ENCODE assay signal across 25 cellular contexts in the genomic region with DNA sequence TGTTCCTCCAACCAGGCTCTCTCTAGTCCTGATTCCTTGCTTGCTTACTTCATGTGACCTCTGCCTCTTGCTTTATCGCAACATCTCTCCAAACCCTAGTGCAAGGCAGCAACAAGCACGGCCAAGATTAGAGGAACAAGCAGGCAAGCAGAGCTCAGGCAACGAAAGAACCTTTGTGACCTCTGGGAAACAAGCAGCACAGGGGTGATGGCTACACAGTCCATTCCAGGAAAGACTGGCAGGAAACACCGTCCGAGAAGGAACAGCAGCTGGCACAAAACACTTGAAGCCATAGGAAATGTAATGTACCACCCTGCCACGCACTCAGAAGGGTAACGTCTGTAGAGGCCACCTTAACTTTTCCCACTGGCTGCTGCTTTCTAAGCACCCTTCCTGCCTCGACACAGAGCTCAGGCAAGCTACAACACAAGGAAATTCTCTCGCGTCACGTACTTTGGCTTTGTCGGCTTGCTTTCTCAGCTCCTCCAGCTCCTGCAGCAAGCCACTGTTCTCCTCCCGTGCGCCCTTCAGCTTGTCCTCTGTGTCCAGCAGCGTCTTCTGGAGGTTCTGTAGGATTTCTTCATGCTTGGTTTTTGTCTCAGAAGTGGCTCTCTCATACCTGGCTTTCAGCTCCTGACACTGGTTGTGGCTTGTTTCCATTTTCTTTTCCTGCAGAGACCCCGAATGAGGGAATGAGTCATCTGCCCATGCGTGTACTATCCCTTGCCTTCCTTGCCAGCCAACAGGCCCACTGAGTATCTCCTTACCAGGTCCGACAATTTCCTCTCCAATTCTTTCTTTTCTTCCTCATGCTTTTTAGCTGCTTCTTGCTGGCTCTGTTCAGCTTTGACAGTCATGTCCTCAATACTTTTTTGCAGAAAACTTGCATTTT.
DNase-seq lines count a peak whose midpoint lies in the region; ATAC-seq and TF ChIP-seq lines count a peak whose summit lies in the region.
"Had no signal": no experiment of that assay in that cellular context is flagged by ENCODE, and none has a peak within 500 bp of the region (broad histone marks: within the 10 kb centered on the region; RNA-seq: fewer than 3 reads in every experiment).

No MANE protein-coding gene starts in this region.

- H3K4me1 ChIP-seq in CD8-positive, alpha-beta T cell (ENCODE audit: insufficient read depth, low read length) = peaks cover 13% of the 10 kb centered on the region
- H3K4me1 ChIP-seq: colonic mucosa, lower lobe of right lung, upper lobe of right lung had no signal

- H3K27ac ChIP-seq in CD8-positive, alpha-beta T cell (ENCODE audit: low read depth, low read length) = no peak overlapping the region
- H3K27ac ChIP-seq: 22Rv1, colonic mucosa, lower lobe of right lung, psoas muscle, upper lobe of right lung, VCaP had no signal

- peak overlapping the region; percentile 83 for H3K27ac Mint-ChIP-seq in T-helper 1 cell treated with Interleukin-12 subunit alpha and Interleukin-12 subunit beta and Interleukin-4 antibody, amounts not matched to agents 30 μg/mL and 1 μg/mL, for 36 hours
- H3K27ac Mint-ChIP-seq in CD8-positive, alpha-beta T cell = peak overlapping the region; percentile 80
- H3K27ac Mint-ChIP-seq in activated T-helper 17 cell treated with anti-CD3 and anti-CD28 coated beads, Interleukin-2, amount 50 U/mL, for 72 hours = peak overlapping the region; percentile 44
- H3K27ac Mint-ChIP-seq: HFFc6; natural killer cell; stimulated activated naive B cell treated with anti-CD40 and anti-IgM and Interleukin-4, amounts not matched to agents 10 μg/mL and 1 μg/mL and 100 μg/mL, for 72 hours had no signal

- H3K27me3 ChIP-seq in CD8-positive, alpha-beta T cell (ENCODE audit: insufficient read depth, low read length) = no peaks in the 10 kb centered on the region
- H3K27me3 ChIP-seq: colonic mucosa, upper lobe of right lung had no signal

- CTCF ChIA-PET in CD8-positive, alpha-beta T cell (lab: Charles Lee) = interaction anchor here (0.8 to 1.2 kb wide), 2 partner anchors 27 to 72 kb away, joined by 3 read pairs; no protein-coding TSS in a partner anchor

- H3K36me3 Mint-ChIP-seq in T-helper 1 cell treated with Interleukin-12 subunit alpha and Interleukin-12 subunit beta and Interleukin-4 antibody, amounts not matched to agents 30 μg/mL and 1 μg/mL, for 36 hours (ENCODE audit: low read depth) = peaks cover 21% of the 10 kb centered on the region
- H3K36me3 Mint-ChIP-seq in CD8-positive, alpha-beta T cell = peaks cover 40% of the 10 kb centered on the region
- H3K36me3 Mint-ChIP-seq in activated T-helper 17 cell treated with anti-CD3 and anti-CD28 coated beads, Interleukin-2, amount 50 U/mL, for 72 hours (ENCODE audit: low read depth) = peaks cover 73% of the 10 kb centered on the region

- peaks cover 22% of the 10 kb centered on the region for H3K36me3 ChIP-seq in CD8-positive, alpha-beta T cell (ENCODE audit: insufficient read depth, low read length)

- H3K4me3 Mint-ChIP-seq in T-helper 1 cell treated with Interleukin-12 subunit alpha and Interleukin-12 subunit beta and Interleukin-4 antibody, amounts not matched to agents 30 μg/mL and 1 μg/mL, for 36 hours = peak overlapping the region; percentile 20
- no peak overlapping the region for H3K4me3 Mint-ChIP-seq in CD8-positive, alpha-beta T cell
- H3K4me3 Mint-ChIP-seq in activated T-helper 17 cell treated with anti-CD3 and anti-CD28 coated beads, Interleukin-2, amount 50 U/mL, for 72 hours = no peak overlapping the region
- H3K4me3 Mint-ChIP-seq: CD14-positive monocyte; HFFc6; IgD-negative memory B cell; natural killer cell; stimulated activated naive B cell treated with anti-CD40 and anti-IgM and Interleukin-4, amounts not matched to agents 10 μg/mL and 1 μg/mL and 100 μg/mL, for 72 hours had no signal

- H3K9me3 Mint-ChIP-seq in T-helper 1 cell treated with Interleukin-12 subunit alpha and Interleukin-12 subunit beta and Interleukin-4 antibody, amounts not matched to agents 30 μg/mL and 1 μg/mL, for 36 hours = no peaks in the 10 kb centered on the region
- no peaks in the 10 kb centered on the region for H3K9me3 Mint-ChIP-seq in CD8-positive, alpha-beta T cell
- H3K9me3 Mint-ChIP-seq in activated T-helper 17 cell treated with anti-CD3 and anti-CD28 coated beads, Interleukin-2, amount 50 U/mL, for 72 hours = no peaks in the 10 kb centered on the region
- H3K9me3 Mint-ChIP-seq: CD14-positive monocyte; HFFc6; IgD-negative memory B cell; natural killer cell; stimulated activated naive B cell treated with anti-CD40 and anti-IgM and Interleukin-4, amounts not matched to agents 10 μg/mL and 1 μg/mL and 100 μg/mL, for 72 hours had no signal

- intact Hi-C loops in CD8-positive, alpha-beta T cell (cut with DNase I, micrococcal nuclease) = no loop called here

- no peaks in the 10 kb centered on the region for H3K27me3 Mint-ChIP-seq in T-helper 1 cell treated with Interleukin-12 subunit alpha and Interleukin-12 subunit beta and Interleukin-4 antibody, amounts not matched to agents 30 μg/mL and 1 μg/mL, for 36 hours (ENCODE audit: low read depth)
- H3K27me3 Mint-ChIP-seq in CD8-positive, alpha-beta T cell (ENCODE audit: low read depth) = no peaks in the 10 kb centered on the region
- no peaks in the 10 kb centered on the region for H3K27me3 Mint-ChIP-seq in activated T-helper 17 cell treated with anti-CD3 and anti-CD28 coated beads, Interleukin-2, amount 50 U/mL, for 72 hours
- H3K27me3 Mint-ChIP-seq: IgD-negative memory B cell; stimulated activated naive B cell treated with anti-CD40 and anti-IgM and Interleukin-4, amounts not matched to agents 10 μg/mL and 1 μg/mL and 100 μg/mL, for 72 hours had no signal

- H3K4me1 Mint-ChIP-seq in T-helper 1 cell treated with Interleukin-12 subunit alpha and Interleukin-12 subunit beta and Interleukin-4 antibody, amounts not matched to agents 30 μg/mL and 1 μg/mL, for 36 hours (ENCODE audit: low read depth) = peaks cover 21% of the 10 kb centered on the region
- H3K4me1 Mint-ChIP-seq in CD8-positive, alpha-beta T cell (ENCODE audit: low read depth) = peaks cover 21% of the 10 kb centered on the region
- H3K4me1 Mint-ChIP-seq in activated T-helper 17 cell treated with anti-CD3 and anti-CD28 coated beads, Interleukin-2, amount 50 U/mL, for 72 hours = peaks cover 21% of the 10 kb centered on the region
- H3K4me1 Mint-ChIP-seq: CD14-positive monocyte; IgD-negative memory B cell; stimulated activated naive B cell treated with anti-CD40 and anti-IgM and Interleukin-4, amounts not matched to agents 10 μg/mL and 1 μg/mL and 100 μg/mL, for 72 hours had no signal

- H3K9me3 ChIP-seq in CD8-positive, alpha-beta T cell (ENCODE audit: low read length) = no peaks in the 10 kb centered on the region
- H3K9me3 ChIP-seq: colonic mucosa, lower lobe of right lung, psoas muscle, upper lobe of right lung had no signal

- no peak overlapping the region for H3K4me3 ChIP-seq in CD8-positive, alpha-beta T cell (ENCODE audit: low read depth, low read length)
- H3K4me3 ChIP-seq: colonic mucosa, lower lobe of right lung, psoas muscle, upper lobe of right lung had no signal

- no peak for TF ChIP-seq CTCF in CD8-positive, alpha-beta T cell (IDR thresholded peaks at IDR 0.05)

- POLR2A ChIA-PET in CD8-positive, alpha-beta T cell (lab: Charles Lee) = interaction anchor here (0.9 kb wide), 1 partner anchor 14 kb away, joined by 3 read pairs; no protein-coding TSS in a partner anchor

- no peak for DNase-seq in T-helper 1 cell
- DNase-seq in CD8-positive, alpha-beta T cell = no peak
- DNase-seq in lung microvascular endothelial cell (ENCODE audit: low read depth in 2 of 2) = peak; percentile 20 to 79
- no peak for DNase-seq in DMS114 treated with DMSO at 0.1 percent for 48 hours (lab: John Stamatoyannopoulos, UW; ENCODE audit: unreplicated experiment)
- no peak for DNase-seq in iPS-NIHi11 (ENCODE audit: low spot score)
- DNase-seq: activated CD8-positive, alpha-beta memory T cell treated with anti-CD3 and anti-CD28 coated beads, Interleukin-2, amount 50 U/mL, for 4 hours; colonic mucosa; DND-41; HFFc6; lower lobe of right lung; natural killer cell; NCI-H1048; NCI-H524 treated with DMSO at 0.1 percent for 48 hours; psoas muscle; stimulated activated CD4-positive, alpha-beta T cell treated with anti-CD3 and anti-CD28 coated beads, Interleukin-12 subunit alpha, Interleukin-12 subunit beta, amount 100 ng/mL, for 4 hours; stimulated activated naive B cell treated with anti-CD40 and anti-IgM and Interleukin-4, amounts not matched to agents 10 μg/mL and 1 μg/mL and 100 μg/mL, for 72 hours; upper lobe of right lung had no signal

- no peak for ATAC-seq in CD8-positive, alpha-beta T cell
- no peak for ATAC-seq in activated T-helper 17 cell treated with anti-CD3 and anti-CD28 coated beads, Interleukin-2, amount 50 U/mL, for 72 hours (replicated peaks)
- no peak for ATAC-seq in HG03039 (IDR thresholded peaks at IDR 0.05; ENCODE audit: unreplicated experiment)
- ATAC-seq: natural killer cell; SK-N-SH treated with all-trans-retinoic acid at 6 μM for 48 hours; stimulated activated naive B cell treated with anti-CD40 and anti-IgM and Interleukin-4, amounts not matched to agents 10 μg/mL and 1 μg/mL and 100 μg/mL, for 72 hours; upper lobe of right lung had no signal

Comparison
In these comparisons a context has a peak if more than half of its experiments do, and no peak if none do; other contexts are left out.
1. DNase-seq: peak in lung microvascular endothelial cell (2 of 2); none in T-helper 1 cell (0 of 5), CD8-positive, alpha-beta T cell (0 of 7), DMS114 treated with DMSO at 0.1 percent for 48 hours (single experiment) and iPS-NIHi11 (single experiment).
2. Peak in every context shown above with its lines, with median percentiles within 50 percentile points of each other: H3K27ac Mint-ChIP-seq.